ENCODE assay signal across 22 cellular contexts in the genomic region with DNA sequence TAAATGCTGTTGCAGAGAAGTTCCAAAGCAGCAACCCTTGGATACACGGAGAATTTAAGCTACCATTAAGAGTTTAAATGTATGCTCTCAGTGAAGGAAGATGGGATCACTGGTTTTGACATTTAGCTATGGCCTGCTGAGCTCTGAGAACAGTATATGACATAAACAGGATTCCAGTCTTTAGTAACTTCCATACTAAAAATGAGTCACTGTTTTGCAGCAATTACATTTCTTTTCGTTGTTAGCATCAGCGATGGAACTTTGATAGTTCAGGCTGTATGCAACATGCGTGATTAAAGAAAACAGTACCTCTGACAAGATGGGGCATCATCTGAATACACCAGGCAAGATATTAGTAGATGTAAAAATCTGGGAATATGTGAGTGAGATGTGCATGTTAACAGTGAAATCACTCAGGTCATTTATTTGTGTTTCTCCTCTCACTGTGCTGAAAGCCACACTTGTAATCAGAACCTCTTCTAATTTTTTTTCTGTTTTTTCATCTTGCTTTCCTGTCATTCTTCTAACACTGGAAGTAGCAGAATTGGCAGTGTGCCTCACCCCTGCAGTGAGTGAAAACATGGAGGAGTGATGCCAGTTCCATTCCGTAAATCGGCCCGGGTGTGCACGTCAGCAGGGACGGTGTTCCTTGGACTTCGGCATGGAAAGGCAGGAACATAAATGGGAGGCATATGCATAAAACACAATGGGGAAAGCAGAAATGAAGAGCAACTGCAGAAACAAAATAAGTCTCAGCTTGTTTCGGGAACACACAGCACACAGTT.
"Had no signal": no experiment of that assay in that cellular context is flagged by ENCODE, and none has a peak within 500 bp of the region (broad histone marks: within the 10 kb centered on the region; RNA-seq: fewer than 3 reads in every experiment).

No MANE protein-coding gene starts in this region.

- H3K27ac ChIP-seq: dorsolateral prefrontal cortex, epithelial cell of prostate, left lung, ovary, spleen, thyroid gland, WERI-Rb-1 had no signal

- H3K27me3 ChIP-seq: dorsolateral prefrontal cortex, left lung, ovary, spleen, thyroid gland had no signal

- H3K4me1 ChIP-seq: left lung, spleen, thyroid gland had no signal

- H3K36me3 ChIP-seq: left lung, ovary, spleen, thyroid gland, WERI-Rb-1 had no signal

- H3K27ac Mint-ChIP-seq: activated T-cell treated with anti-CD3 and anti-CD28 coated beads, Interleukin-2, amount 50 U/mL, for 72 hours had no signal

- H3K9me3 ChIP-seq: ovary, thyroid gland had no signal

- H3K4me1 Mint-ChIP-seq: neural crest cell had no signal

- ATAC-seq: activated T-cell treated with anti-CD3 and anti-CD28 coated beads, Interleukin-2, amount 50 U/mL, for 72 hours; left lung; sciatic nerve had no signal

- FAIRE-seq: astrocyte, colon, kidney had no signal

- DNase-seq: activated CD4-positive, alpha-beta T cell treated with anti-CD3 and anti-CD28 coated beads for 1 hour; activated CD4-positive, alpha-beta T cell treated with anti-CD3 and anti-CD28 coated beads, Interleukin-2, amount 50 U/mL, for 4 hours; activated effector memory CD4-positive, alpha-beta T cell treated with anti-CD3 and anti-CD28 coated beads, Interleukin-2, amount 50 U/mL, for 16 hours; activated naive CD4-positive, alpha-beta T cell treated with anti-CD3 and anti-CD28 coated beads, Interleukin-2, amount 50 U/mL, for 16 hours; activated T-cell treated with anti-CD3 and anti-CD28 coated beads, Interleukin-2, amount 50 U/mL, for 72 hours; caudate nucleus; foreskin melanocyte; kidney; left lung; ovary; spleen; stimulated activated CD8-positive, alpha-beta memory T cell treated with anti-CD3 and anti-CD28 coated beads, Interleukin-4, amount 100 ng/mL, for 48 hours; stimulated activated naive CD4-positive, alpha-beta T cell; SW 1271; thyroid gland; WERI-Rb-1 had no signal

- H3K4me3 Mint-ChIP-seq: activated T-cell treated with anti-CD3 and anti-CD28 coated beads, Interleukin-2, amount 50 U/mL, for 72 hours; neural crest cell had no signal

- H3K4me3 ChIP-seq: left lung, ovary, spleen, thyroid gland had no signal
